8 cellular contexts compared by ENCODE assay signal in genomic region chr6:15036690-15037245, GRCh38.
A peak's percentile ranks its signal among the peaks of the same experiment; 100 is the strongest.
DNase-seq lines count a peak whose midpoint lies in the region; ATAC-seq and TF ChIP-seq lines count a peak whose summit lies in the region.

No MANE protein-coding gene starts in this region.

- H3K36me3 ChIP-seq in SJCRH30 (no peaks in the 10 kb centered on the region), thyroid gland (no peaks in the 10 kb centered on the region)

- H3K9me3 ChIP-seq in SJCRH30 (replicated peaks) (no peaks in the 10 kb centered on the region), thyroid gland (no peaks in the 10 kb centered on the region)

- peak; percentile 18 to 42 for DNase-seq in NCI-H187 (lab: John Stamatoyannopoulos, UW)
- no peak for DNase-seq in NCI-H187 treated with DMSO at 0.1 percent for 48 hours (lab: John Stamatoyannopoulos, UW)
- peak; percentile 69 to 77 for DNase-seq in SJCRH30
- peak; percentile 32 for DNase-seq in kidney glomerular epithelial cell (lab: John Stamatoyannopoulos, UW)
- DNase-seq in thyroid gland, result peak; percentile 97
- no peak for DNase-seq in activated CD4-positive, CD25-positive, alpha-beta regulatory T cell treated with anti-CD3 and anti-CD28 coated beads, Interleukin-2, amount 50 U/mL, for 72 hours

- H3K4me1 ChIP-seq in SJCRH30 (no peaks in the 10 kb centered on the region), thyroid gland (peaks cover 4% of the 10 kb centered on the region in 2 donors)

- H3K4me3 ChIP-seq in SJCRH30 (peak overlapping the region; percentile 26; the same call in 1 of the 2 replicates), thyroid gland (replicated peaks in 1 of 3) (no peak overlapping the region)

- TF ChIP-seq POLR2A in thyroid gland (IDR thresholded peaks at IDR 0.05), result no peak

- peak in 2 of 6 experiments; percentile 3 to 20 for TF ChIP-seq CTCF in thyroid gland (IDR thresholded peaks at IDR 0.05)

- intact Hi-C loops in thyroid gland (cut with DNase I), result no loop called here

- H3K27ac ChIP-seq in SJCRH30, result no peak overlapping the region
- peak overlapping the region; percentile 54 to 83 (median 77) for H3K27ac ChIP-seq in thyroid gland

- WGBS in thyroid gland, 2 donors, result 27 to 28% methylated on average over 8 to 10 of the region's 10 CpGs

- H3K27me3 ChIP-seq in SJCRH30 (no peaks in the 10 kb centered on the region), thyroid gland (no peaks in the 10 kb centered on the region)

- ATAC-seq in HG03378 (IDR thresholded peaks at IDR 0.05; ENCODE audit: unreplicated experiment) (no peak), HG02884 (IDR thresholded peaks at IDR 0.05; ENCODE audit: unreplicated experiment) (no peak)

Comparison
In these comparisons a context has a peak if more than half of its experiments do, and no peak if none do; other contexts are left out.
1. DNase-seq: peak in NCI-H187 (2 of 2), SJCRH30 (2 of 2), kidney glomerular epithelial cell (single experiment) and thyroid gland (2 of 2); none in NCI-H187 treated with DMSO at 0.1 percent for 48 hours (single experiment) and activated CD4-positive, CD25-positive, alpha-beta regulatory T cell treated with anti-CD3 and anti-CD28 coated beads, Interleukin-2, amount 50 U/mL, for 72 hours (single experiment).